Comparison of ENCODE assay signal across 25 cellular contexts in the genomic region with DNA sequence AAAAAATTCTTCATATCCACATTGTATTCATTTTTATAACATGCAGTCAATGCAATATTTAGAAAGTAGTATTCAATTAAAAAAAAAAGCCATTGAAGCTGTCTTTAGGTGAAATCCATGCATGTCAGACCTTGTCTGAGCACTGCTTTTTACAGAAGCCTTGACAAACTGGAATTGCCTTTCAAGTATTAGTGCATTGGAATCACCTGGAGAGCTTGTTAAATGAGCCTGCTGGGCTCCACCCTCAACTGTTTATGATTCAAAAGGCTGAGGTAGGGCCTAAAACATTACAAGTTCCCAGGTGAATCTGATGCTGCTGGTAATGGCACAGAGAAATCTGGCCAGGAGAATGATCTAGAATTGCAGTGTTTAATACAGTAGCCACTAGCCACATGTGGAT.
DNase-seq lines count a peak whose midpoint lies in the region; ATAC-seq and TF ChIP-seq lines count a peak whose summit lies in the region.
"Had no signal": no experiment of that assay in that cellular context is flagged by ENCODE, and none has a peak within 500 bp of the region (broad histone marks: within the 10 kb centered on the region; RNA-seq: fewer than 3 reads in every experiment).

No MANE protein-coding gene starts in this region.

- peaks cover 46% of the 10 kb centered on the region for H3K4me1 Mint-ChIP-seq in mesothelial cell of epicardium

- no peaks in the 10 kb centered on the region for H3K27me3 Mint-ChIP-seq in mesothelial cell of epicardium (ENCODE audit: low read depth)

- DNase-seq in mammary epithelial cell, result peak; percentile 32
- DNase-seq in breast epithelium (ENCODE audit: low spot score in 2 of 2), result no peak
- no peak for DNase-seq in mesothelial cell of epicardium (ENCODE audit: low spot score in 2 of 2, unreplicated experiment in 2 of 2)
- no peak for DNase-seq in kidney tubule cell (ENCODE audit: low spot score)
- no peak for DNase-seq in GM23248
- DNase-seq: CD8-positive, alpha-beta T cell; GDM1; H7; HFFc6; MM.1S; NCI-H1048; NCI-H1417 treated with DMSO at 0.1 percent for 48 hours; NCI-H187; NCI-H2107; NCI-H2227 treated with DMSO at 0.1 percent for 48 hours; NCI-H510A treated with DMSO at 0.1 percent for 48 hours; NCI-H774; NK-92 treated with Interleukin-12 subunit alpha and Interleukin-12 subunit beta, amount 100 ng/mL, for 24 hours; SIG-M5; SK-N-SH had no signal

- H3K4me2 ChIP-seq in mammary epithelial cell (ENCODE audit: insufficient read depth, low read depth, low read length), result no peak overlapping the region
- H3K4me2 ChIP-seq in GM23248 (ENCODE audit: unreplicated experiment), result no peak overlapping the region
- H3K4me2 ChIP-seq: SK-N-SH had no signal

- BruUV-seq in mammary epithelial cell (replicated peaks; lab: Mats Ljungman, UMichigan), result no TSS peak

- H3K79me2 ChIP-seq in mammary epithelial cell (ENCODE audit: insufficient read depth, low read length), result no peaks in the 10 kb centered on the region
- peaks cover 13% of the 10 kb centered on the region; the same call in 1 of the 2 replicates for H3K79me2 ChIP-seq in GM23248 (ENCODE audit: insufficient read depth)

- dilution Hi-C loops in mammary epithelial cell (cut with HindIII; ENCODE audit: low sequenced_read_pairs), result loop anchor here (5.0 kb wide), 2 partner anchors 33 to 37 kb away; no protein-coding TSS in a partner anchor

- H3K27ac ChIP-seq in mammary epithelial cell (ENCODE audit: insufficient read depth, low read depth, low read length), result no peak overlapping the region
- H3K27ac ChIP-seq in breast epithelium, result no peak overlapping the region
- peak overlapping the region; percentile 29 to 77 for H3K27ac ChIP-seq in esophagus (ENCODE audit: low read depth in 2 of 2, low read length in 1 of 2)
- H3K27ac ChIP-seq in gastroesophageal sphincter, result no peak overlapping the region
- no peak overlapping the region for H3K27ac ChIP-seq in GM23248
- H3K27ac ChIP-seq: 22Rv1 had no signal

- H3K9me3 Mint-ChIP-seq in mesothelial cell of epicardium, result no peaks in the 10 kb centered on the region
- H3K9me3 Mint-ChIP-seq: CD8-positive, alpha-beta T cell; HFFc6 had no signal

- in situ Hi-C loops in mammary epithelial cell (cut with MboI; ENCODE audit: low sequenced_read_pairs in 2 of 2) (no loop called here), GM23248 (cut with MboI) (no loop called here)

- no peak for TF ChIP-seq EP300 in gastroesophageal sphincter (IDR thresholded peaks at IDR 0.05)

- CTCF ChIA-PET in mammary epithelial cell (lab: Charles Lee; ENCODE audit: low non-redundant PET), result no interaction called here

- no peaks in the 10 kb centered on the region for H3K9me3 ChIP-seq in mammary epithelial cell (replicated peaks; ENCODE audit: insufficient read depth, low read length)
- H3K9me3 ChIP-seq in breast epithelium, result no peaks in the 10 kb centered on the region
- no peaks in the 10 kb centered on the region for H3K9me3 ChIP-seq in esophagus (ENCODE audit: control insufficient read depth in 2 of 2, insufficient read depth in 1 of 2, low read depth in 1 of 2, low read length in 1 of 2)
- no peaks in the 10 kb centered on the region for H3K9me3 ChIP-seq in gastroesophageal sphincter
- no peaks in the 10 kb centered on the region for H3K9me3 ChIP-seq in GM23248 (ENCODE audit: low read depth)
- H3K9me3 ChIP-seq: BLaER1 treated with 17β-estradiol and CSF1 and Interleukin-3, amounts not matched to agents 10 nM and 100 nM; SK-N-SH had no signal

- H3K9me2 ChIP-seq in GM23248 (ENCODE audit: insufficient read depth), result no peaks in the 10 kb centered on the region
- H3K9me2 ChIP-seq: SK-N-SH had no signal

- TF ChIP-seq CTCF in mammary epithelial cell (conservative IDR thresholded peaks at IDR 0.05 in 1 of 2, IDR thresholded peaks at IDR 0.05 in 1 of 2; ENCODE audit: extremely low read depth in 1 of 2, insufficient read depth in 1 of 2, low read depth in 1 of 2, low read length in 2 of 2), result no peak
- no peak for TF ChIP-seq CTCF in breast epithelium (IDR thresholded peaks at IDR 0.05)
- no peak for TF ChIP-seq CTCF in mesothelial cell of epicardium (IDR thresholded peaks at IDR 0.05; ENCODE audit: unreplicated experiment)
- no peak for TF ChIP-seq CTCF in gastroesophageal sphincter (IDR thresholded peaks at IDR 0.05)

- peak overlapping the region; percentile 86 for H3K27ac Mint-ChIP-seq in mesothelial cell of epicardium
- H3K27ac Mint-ChIP-seq: CD8-positive, alpha-beta T cell; HFFc6 had no signal

- ATAC-seq in GM21360 (IDR thresholded peaks at IDR 0.05; ENCODE audit: unreplicated experiment) (no peak), gastroesophageal sphincter (no peak)
- ATAC-seq: CD8-positive, alpha-beta T cell had no signal

- no peaks in the 10 kb centered on the region for H3K36me3 ChIP-seq in mammary epithelial cell (ENCODE audit: insufficient read depth, low read length)
- H3K36me3 ChIP-seq in breast epithelium, result no peaks in the 10 kb centered on the region
- no peaks in the 10 kb centered on the region for H3K36me3 ChIP-seq in esophagus (ENCODE audit: control insufficient read depth in 2 of 2, insufficient read depth in 2 of 2, low read length in 1 of 2)
- H3K36me3 ChIP-seq in gastroesophageal sphincter, result peaks cover 0 to 12% of the 10 kb centered on the region in 2 donors
- 0 out of 2 replicates have a peak, but pooled peaks cover 3% of the 10 kb centered on the region for H3K36me3 ChIP-seq in GM23248 (ENCODE audit: low read depth)

- peaks cover 21% of the 10 kb centered on the region; the same call in 1 of the 2 replicates for H3F3A ChIP-seq in GM23248 (ENCODE audit: insufficient read depth)

- intact Hi-C loops in mammary epithelial cell (cut with micrococcal nuclease), result no loop called here
- intact Hi-C loops in breast epithelium (cut with DNase I; ENCODE audit: low total_unique reads), result no loop called here

- H3K9ac ChIP-seq in mammary epithelial cell (ENCODE audit: insufficient read depth, low read length), result no peak overlapping the region
- H3K9ac ChIP-seq in GM23248, result no peak overlapping the region
- H3K9ac ChIP-seq: BLaER1 treated with 17β-estradiol and CSF1 and Interleukin-3, amounts not matched to agents 10 nM and 100 nM; SK-N-SH had no signal

- H2AFZ ChIP-seq in mammary epithelial cell (ENCODE audit: low read depth, low read length) (no peak overlapping the region), GM23248 (no peak overlapping the region)

- H3K4me1 ChIP-seq in mammary epithelial cell (ENCODE audit: insufficient read depth, low read length) (no peaks in the 10 kb centered on the region), breast epithelium (no peaks in the 10 kb centered on the region), esophagus (ENCODE audit: control insufficient read depth in 2 of 2, insufficient read depth in 2 of 2, low read length in 1 of 2) (peaks cover 0 to 6% of the 10 kb centered on the region in 2 donors), gastroesophageal sphincter (peaks cover 0 to 24% (median 8%) of the 10 kb centered on the region in 3 donors), GM23248 (ENCODE audit: insufficient read depth) (peaks cover 30% of the 10 kb centered on the region)

- H3K4me3 Mint-ChIP-seq in mesothelial cell of epicardium, result no peak overlapping the region
- H3K4me3 Mint-ChIP-seq: CD8-positive, alpha-beta T cell; HFFc6 had no signal

- H3K27me3 ChIP-seq in mammary epithelial cell (ENCODE audit: insufficient read depth, low read length) (no peaks in the 10 kb centered on the region), breast epithelium (no peaks in the 10 kb centered on the region), esophagus (ENCODE audit: control insufficient read depth in 1 of 2, insufficient read depth in 2 of 2, low read length in 2 of 2) (no peaks in the 10 kb centered on the region), gastroesophageal sphincter (no peaks in the 10 kb centered on the region), GM23248 (replicated peaks; ENCODE audit: insufficient read depth) (no peaks in the 10 kb centered on the region)
- H3K27me3 ChIP-seq: BLaER1 treated with 17β-estradiol and CSF1 and Interleukin-3, amounts not matched to agents 10 nM and 100 nM had no signal

- H3K36me3 Mint-ChIP-seq in mesothelial cell of epicardium, result peaks cover 11% of the 10 kb centered on the region

- H4K20me1 ChIP-seq in mammary epithelial cell (ENCODE audit: insufficient read depth, low read length), result no peaks in the 10 kb centered on the region
- H4K20me1 ChIP-seq in GM23248 (ENCODE audit: insufficient read depth), result no peaks in the 10 kb centered on the region

- TF ChIP-seq POLR2A in breast epithelium (IDR thresholded peaks at IDR 0.05) (no peak), gastroesophageal sphincter (IDR thresholded peaks at IDR 0.05) (no peak)

- H3K4me3 ChIP-seq in mammary epithelial cell (replicated peaks in 1 of 3; ENCODE audit: insufficient read depth in 1 of 3, low read depth in 2 of 3, low read length in 3 of 3) (no peak overlapping the region), breast epithelium (no peak overlapping the region), esophagus (ENCODE audit: low read depth in 1 of 2, low read length in 2 of 2) (no peak overlapping the region), gastroesophageal sphincter (no peak overlapping the region), GM23248 (no peak overlapping the region)
- H3K4me3 ChIP-seq: BLaER1 treated with 17β-estradiol and CSF1 and Interleukin-3, amounts not matched to agents 10 nM and 100 nM had no signal

Comparison
In these comparisons a context has a peak if more than half of its experiments do, and no peak if none do; other contexts are left out.
1. H3K27ac ChIP-seq: peak in esophagus (2 of 2); none in mammary epithelial cell (single experiment), breast epithelium (0 of 2), gastroesophageal sphincter (0 of 4) and GM23248 (single experiment).